Comparison of ENCODE assay signal across 12 cellular contexts in genomic region chr6:169263836-169264608, GRCh38. TPM values are rescaled to one million over a fixed set of nuclear protein-coding genes. Genes with fewer than 3 reads are reported as not detected.
DNase-seq lines count a peak whose midpoint lies in the region; ATAC-seq and TF ChIP-seq lines count a peak whose summit lies in the region.
"Had no signal": no experiment of that assay in that cellular context is flagged by ENCODE, and none has a peak within 500 bp of the region (broad histone marks: within the 10 kb centered on the region; RNA-seq: fewer than 3 reads in every experiment).

No MANE protein-coding gene starts in this region.

- no peak overlapping the region for H3K27ac ChIP-seq in neuronal stem cell (replicated peaks; ENCODE audit: low read length)
- H3K27ac ChIP-seq: WERI-Rb-1 had no signal

- peaks cover 0 to 16% (median 0%) of the 10 kb centered on the region in 3 experiments for H3K27me3 ChIP-seq in neuronal stem cell (ENCODE audit: control insufficient read depth in 3 of 3, insufficient read depth in 3 of 3, low read depth in 1 of 3, low read length in 3 of 3)
- no peaks in the 10 kb centered on the region for H3K27me3 ChIP-seq in H7 (ENCODE audit: control insufficient read depth, insufficient read depth, low read length)

- H4K91ac ChIP-seq in neuronal stem cell (ENCODE audit: low read depth, low read length, poor library complexity) = no peak overlapping the region

- no peak overlapping the region for H2AFZ ChIP-seq in neuronal stem cell (ENCODE audit: low read length)

- H2AK5ac ChIP-seq in neuronal stem cell (ENCODE audit: low read depth, low read length) = no peak overlapping the region

- H3K4ac ChIP-seq in neuronal stem cell (ENCODE audit: low read length) = no peak overlapping the region

- H3K23ac ChIP-seq in neuronal stem cell (ENCODE audit: low read depth, low read length, poor library complexity) = no peak overlapping the region

- no peak overlapping the region for H3K4me3 ChIP-seq in neuronal stem cell (ENCODE audit: low read length in 2 of 2)
- no peak overlapping the region for H3K4me3 ChIP-seq in H7 (ENCODE audit: insufficient read depth, low read depth, low read length)

- in situ Hi-C loops in KBM-7 (cut with MboI; ENCODE audit: low pct_unique_long_range_greater_than_20kb, low sequenced_read_pairs) = no loop called here

- H3K4me1 Mint-ChIP-seq in chondrocyte (ENCODE audit: low read depth) = peaks cover 8% of the 10 kb centered on the region
- H3K4me1 Mint-ChIP-seq: neural crest cell had no signal

- no peaks in the 10 kb centered on the region for H3K36me3 Mint-ChIP-seq in chondrocyte (ENCODE audit: low read depth)
- no peaks in the 10 kb centered on the region for H3K36me3 Mint-ChIP-seq in activated naive CD4-positive, alpha-beta T cell treated with anti-CD3 and anti-CD28 coated beads, Interleukin-2, amount 50 U/mL, for 72 hours

- no peaks in the 10 kb centered on the region for H3K79me1 ChIP-seq in neuronal stem cell (ENCODE audit: low read depth, low read length)

- H3K14ac ChIP-seq in neuronal stem cell (ENCODE audit: low read length) = no peak overlapping the region

- H3K4me1 ChIP-seq in neuronal stem cell (ENCODE audit: control insufficient read depth in 2 of 2, insufficient read depth in 1 of 2, low read depth in 1 of 2, low read length in 2 of 2) = no peaks in the 10 kb centered on the region

- no peak overlapping the region for H3K4me3 Mint-ChIP-seq in chondrocyte (ENCODE audit: unreplicated experiment)
- H3K4me3 Mint-ChIP-seq: neural crest cell had no signal

- H3K27ac Mint-ChIP-seq in chondrocyte (ENCODE audit: unreplicated experiment) = peak overlapping the region; percentile 5
- H3K27ac Mint-ChIP-seq in activated naive CD4-positive, alpha-beta T cell treated with anti-CD3 and anti-CD28 coated beads, Interleukin-2, amount 50 U/mL, for 72 hours = peak overlapping the region in 1 of 2 donors; percentile 77

- no CpG with 5 or more reads among the region's 21 CpGs for WGBS in neuronal stem cell (ENCODE audit: extremely low coverage in 2 of 2, insufficient read length in 2 of 2, insufficient replicate concordance in 1 of 2), 2 donors

- no peak for ATAC-seq in activated naive CD4-positive, alpha-beta T cell treated with anti-CD3 and anti-CD28 coated beads, Interleukin-2, amount 50 U/mL, for 72 hours

- no peak overlapping the region for H4K8ac ChIP-seq in neuronal stem cell (ENCODE audit: low read depth, low read length)

- H2BK5ac ChIP-seq in neuronal stem cell (ENCODE audit: low read length) = peak overlapping the region; percentile 14

- no peak overlapping the region for H3K18ac ChIP-seq in neuronal stem cell (ENCODE audit: low read length)

- peak overlapping the region; percentile 38 for H3K9ac ChIP-seq in neuronal stem cell (ENCODE audit: low read depth, low read length, poor library complexity)

- H3K4me2 ChIP-seq in neuronal stem cell (ENCODE audit: insufficient read depth, low read length, poor library complexity, severe bottlenecking) = no peak overlapping the region

- H2BK12ac ChIP-seq in neuronal stem cell (ENCODE audit: low read length) = no peak overlapping the region

- peak; percentile 76 for DNase-seq in Daoy (ENCODE audit: low read depth)
- peak; percentile 90 for DNase-seq in NCI-H1092 treated with DMSO at 0.1 percent for 48 hours (lab: John Stamatoyannopoulos, UW)
- DNase-seq in chondrocyte (ENCODE audit: low spot score) = no peak
- DNase-seq in neuronal stem cell (ENCODE audit: low spot score) = no peak
- DNase-seq in NOMO-1 (lab: John Stamatoyannopoulos, UW; ENCODE audit: unreplicated experiment in 2 of 2) = no peak
- DNase-seq in activated naive CD4-positive, alpha-beta T cell treated with anti-CD3 and anti-CD28 coated beads, Interleukin-2, amount 50 U/mL, for 72 hours (ENCODE audit: low spot score in 2 of 2) = no peak
- DNase-seq in KBM-7 = no peak
- DNase-seq in H7 = no peak
- DNase-seq: hippocampal formation, NCI-H2227 treated with DMSO at 0.1 percent for 48 hours, WERI-Rb-1 had no signal

- no peaks in the 10 kb centered on the region for H3K27me3 Mint-ChIP-seq in chondrocyte (ENCODE audit: low read depth)

- no peak overlapping the region for H2BK15ac ChIP-seq in neuronal stem cell (ENCODE audit: low read length)

- no peak for TF ChIP-seq CTCF in chondrocyte (IDR thresholded peaks at IDR 0.05)

- H3K36me3 ChIP-seq in neuronal stem cell (replicated peaks in 1 of 2; ENCODE audit: control insufficient read depth in 2 of 2, insufficient read depth in 2 of 2, low read length in 2 of 2) (no peaks in the 10 kb centered on the region), H7 (replicated peaks; ENCODE audit: control insufficient read depth, insufficient read depth, low read length) (no peaks in the 10 kb centered on the region)
- H3K36me3 ChIP-seq: WERI-Rb-1 had no signal

- H3K9me3 ChIP-seq in neuronal stem cell (replicated peaks in 1 of 2; ENCODE audit: control insufficient read depth in 2 of 2, insufficient read depth in 1 of 2, low read depth in 1 of 2, low read length in 2 of 2) = peaks cover 0 to 3% of the 10 kb centered on the region in 2 donors

- H2BK120ac ChIP-seq in neuronal stem cell (ENCODE audit: low read depth, low read length) = no peak overlapping the region

- H3K9me3 Mint-ChIP-seq in chondrocyte (ENCODE audit: low read depth) = no peaks in the 10 kb centered on the region
- H3K9me3 Mint-ChIP-seq in activated naive CD4-positive, alpha-beta T cell treated with anti-CD3 and anti-CD28 coated beads, Interleukin-2, amount 50 U/mL, for 72 hours = no peaks in the 10 kb centered on the region
- H3K9me3 Mint-ChIP-seq: neural crest cell had no signal

RNA-seq across cellular contexts. Expression of gene THBS2, which starts 10.4 kb away (rescaled TPM):
- total RNA-seq in Daoy (2014; rRNA removed; shearing (Covaris generic)) = 12.5 and 16.1 TPM in 2 replicates
- 1,244 to 1,906 TPM (median 1,285 TPM) in 3 replicates for total RNA-seq in chondrocyte
- polyA plus RNA-seq in neuronal stem cell (2013, experiment 1 of 2) = 0.14 TPM
- polyA plus RNA-seq in neuronal stem cell (2013, experiment 2 of 2) = 0.14 TPM
- total RNA-seq in activated naive CD4-positive, alpha-beta T cell treated with anti-CD3 and anti-CD28 coated beads, Interleukin-2, amount 50 U/mL, for 72 hours = not detected
- total RNA-seq in H7 (2014; rRNA removed; shearing (Covaris generic)) = 12.7 and 13.3 TPM in 2 replicates

Comparison
In these comparisons a context has a peak if more than half of its experiments do, and no peak if none do; other contexts are left out.
1. DNase-seq: peak in Daoy (single experiment) and NCI-H1092 treated with DMSO at 0.1 percent for 48 hours (single experiment); none in chondrocyte (single experiment), neuronal stem cell (single experiment), NOMO-1 (0 of 2), activated naive CD4-positive, alpha-beta T cell treated with anti-CD3 and anti-CD28 coated beads, Interleukin-2, amount 50 U/mL, for 72 hours (0 of 2), KBM-7 (single experiment) and H7 (single experiment).
2. RNA of gene THBS2, which starts 10.4 kb away (total RNA-seq): 1,244 to 1,906 TPM in chondrocyte; 12.5 to 16.1 TPM in Daoy, 12.7 to 13.3 TPM in H7 and not detected in activated naive CD4-positive, alpha-beta T cell treated with anti-CD3 and anti-CD28 coated beads, Interleukin-2, amount 50 U/mL, for 72 hours; every median in the first group is over 10 times any median in the second.